ENCODE assay signal across 8 cellular contexts in genomic region chr1:119786046-119786445, GRCh38. TPM values are rescaled to one million over a fixed set of nuclear protein-coding genes. Genes with fewer than 3 reads are reported as not detected.
"Had no signal": no experiment of that assay in that cellular context is flagged by ENCODE, and none has a peak within 500 bp of the region (broad histone marks: within the 10 kb centered on the region; RNA-seq: fewer than 3 reads in every experiment).

No MANE protein-coding gene starts in this region.

RNA-seq across cellular contexts. Expression of gene HMGCS2, which starts 17.3 kb away (rescaled TPM):
- total RNA-seq: activated T-helper 2 cell treated with anti-CD3 and anti-CD28 coated beads, Interferon-gamma antibody, Interleukin-2, Interleukin-4, amounts not matched to agents 10 μg/mL and 5 μg/mL and 100 μg/mL, durations not matched to agents 14 hours and 24 hours and 36 hours; aorta; IMR-90; LHCN-M2; M059J; SJSA1; T-helper 1 cell treated with Interleukin-12 subunit alpha and Interleukin-12 subunit beta and Interleukin-4 antibody, amounts not matched to agents 30 ng/mL and 1 ng/mL, for 36 hours had no signal
- polyA plus RNA-seq: IMR-90 had no signal

RNA-seq across cellular contexts. Expression of gene REG4, which starts 25.2 kb away (rescaled TPM):
- total RNA-seq: activated T-helper 2 cell treated with anti-CD3 and anti-CD28 coated beads, Interferon-gamma antibody, Interleukin-2, Interleukin-4, amounts not matched to agents 10 μg/mL and 5 μg/mL and 100 μg/mL, durations not matched to agents 14 hours and 24 hours and 36 hours; aorta; bronchial epithelial cell; IMR-90; LHCN-M2; SJSA1 had no signal
- polyA plus RNA-seq: IMR-90 had no signal
